ENCODE assay signal across 18 cellular contexts in the genomic region with DNA sequence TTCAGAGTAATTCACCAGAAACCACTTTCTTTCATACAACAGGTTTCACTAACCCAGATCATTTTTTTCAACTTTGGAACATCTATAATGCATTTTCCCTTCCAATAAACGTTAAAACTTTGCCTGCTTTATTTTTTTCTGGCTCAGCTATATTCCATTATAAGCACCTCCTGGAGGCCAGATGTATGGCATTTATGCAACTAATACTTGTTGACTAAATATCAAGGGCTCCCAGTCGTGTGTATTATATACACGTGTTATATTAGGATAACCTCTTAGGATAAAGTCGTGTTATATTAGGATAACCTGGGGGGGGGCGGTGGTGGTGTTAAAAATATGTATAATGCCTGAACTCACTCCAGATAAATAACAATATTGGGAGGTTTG. TPM values are rescaled to one million over a fixed set of nuclear protein-coding genes. Genes with fewer than 3 reads are reported as not detected.
DNase-seq lines count a peak whose midpoint lies in the region; ATAC-seq and TF ChIP-seq lines count a peak whose summit lies in the region.
"Had no signal": no experiment of that assay in that cellular context is flagged by ENCODE, and none has a peak within 500 bp of the region (broad histone marks: within the 10 kb centered on the region; RNA-seq: fewer than 3 reads in every experiment).

No MANE protein-coding gene starts in this region.

- H3K27me3 ChIP-seq in SK-N-SH (ENCODE audit: insufficient read depth) (peaks cover 38% of the 10 kb centered on the region; the same call in 1 of the 2 replicates), skeletal muscle satellite cell (ENCODE audit: control insufficient read depth, insufficient read depth, low read length) (peaks cover 56% of the 10 kb centered on the region), aorta (ENCODE audit: control insufficient read depth in 1 of 2, insufficient read depth in 2 of 2, low read length in 1 of 2) (no peaks in the 10 kb centered on the region), neural progenitor cell (no peaks in the 10 kb centered on the region)
- H3K27me3 ChIP-seq: gastrocnemius medialis had no signal

- H4K20me1 ChIP-seq in SK-N-SH (ENCODE audit: insufficient read depth) (no peaks in the 10 kb centered on the region), neural progenitor cell (ENCODE audit: low read depth) (no peaks in the 10 kb centered on the region)

- no peak overlapping the region for H3K9ac ChIP-seq in SK-N-SH
- H3K9ac ChIP-seq in skeletal muscle satellite cell (ENCODE audit: low read depth, low read length): no peak overlapping the region
- no peak overlapping the region for H3K9ac ChIP-seq in neural progenitor cell

- H3K27ac Mint-ChIP-seq in neural progenitor cell: no peak overlapping the region
- H3K27ac Mint-ChIP-seq: activated naive CD8-positive, alpha-beta T cell treated with anti-CD3 and anti-CD28 coated beads, Interleukin-2, amount 50 U/mL, for 24 hours; natural killer cell had no signal

- H3F3A ChIP-seq in SK-N-SH (replicated peaks; ENCODE audit: insufficient read depth): no peaks in the 10 kb centered on the region
- H3F3A ChIP-seq in neural progenitor cell (ENCODE audit: low read depth): no peaks in the 10 kb centered on the region

- no peaks in the 10 kb centered on the region for H3K9me3 Mint-ChIP-seq in neural progenitor cell
- H3K9me3 Mint-ChIP-seq: activated naive CD8-positive, alpha-beta T cell treated with anti-CD3 and anti-CD28 coated beads, Interleukin-2, amount 50 U/mL, for 24 hours; natural killer cell had no signal

- H3K4me3 ChIP-seq in SK-N-SH (ENCODE audit: low read depth in 2 of 2, low read length in 1 of 2): no peak overlapping the region
- no peak overlapping the region for H3K4me3 ChIP-seq in fibroblast of pulmonary artery (replicated peaks; ENCODE audit: low read depth, low read length)
- no peak overlapping the region for H3K4me3 ChIP-seq in skeletal muscle satellite cell (ENCODE audit: low read length)
- no peak overlapping the region for H3K4me3 ChIP-seq in aorta (ENCODE audit: low read length in 2 of 2)
- H3K4me3 ChIP-seq in neural progenitor cell: no peak overlapping the region
- H3K4me3 ChIP-seq: prostate gland had no signal

- no peak overlapping the region for H3K4me3 Mint-ChIP-seq in neural progenitor cell
- H3K4me3 Mint-ChIP-seq: activated naive CD8-positive, alpha-beta T cell treated with anti-CD3 and anti-CD28 coated beads, Interleukin-2, amount 50 U/mL, for 24 hours; natural killer cell had no signal

- H3K4me2 ChIP-seq in SK-N-SH (peak overlapping the region; percentile 60; the same call in 1 of the 2 replicates), skeletal muscle satellite cell (ENCODE audit: low read length) (peak overlapping the region; percentile 77), neural progenitor cell (no peak overlapping the region)

- no peak overlapping the region for H2AFZ ChIP-seq in SK-N-SH (ENCODE audit: low read depth)
- no peak overlapping the region for H2AFZ ChIP-seq in neural progenitor cell (replicated peaks)

- no peaks in the 10 kb centered on the region for H3K9me2 ChIP-seq in SK-N-SH

- H3K79me2 ChIP-seq in SK-N-SH (ENCODE audit: insufficient read depth) (no peaks in the 10 kb centered on the region), neural progenitor cell (ENCODE audit: low read depth) (no peaks in the 10 kb centered on the region)

- H3K27ac ChIP-seq in SK-N-SH (ENCODE audit: low read depth in 2 of 2, low read length in 1 of 2) (no peak overlapping the region), aorta (ENCODE audit: low read depth in 1 of 2, low read length in 2 of 2) (no peak overlapping the region), neural progenitor cell (no peak overlapping the region)
- H3K27ac ChIP-seq: gastrocnemius medialis, prostate gland, spleen had no signal

- no peaks in the 10 kb centered on the region for H3K9me3 ChIP-seq in SK-N-SH
- no peaks in the 10 kb centered on the region for H3K9me3 ChIP-seq in skeletal muscle satellite cell (replicated peaks; ENCODE audit: low read length)
- no peaks in the 10 kb centered on the region for H3K9me3 ChIP-seq in aorta (ENCODE audit: control insufficient read depth, low read length)
- no peaks in the 10 kb centered on the region for H3K9me3 ChIP-seq in neural progenitor cell (ENCODE audit: low read depth)
- H3K9me3 ChIP-seq: gastrocnemius medialis, prostate gland, spleen had no signal

- TF ChIP-seq RAD21 in SK-N-SH (IDR thresholded peaks at IDR 0.05; ENCODE audit: low read length): no peak

- H3K36me3 Mint-ChIP-seq in neural progenitor cell: no peaks in the 10 kb centered on the region
- H3K36me3 Mint-ChIP-seq: natural killer cell had no signal

- no peak for TF ChIP-seq EP300 in SK-N-SH (IDR thresholded peaks at IDR 0.05; ENCODE audit: borderline replicate concordance in 1 of 2, low read depth in 1 of 2, low read length in 1 of 2)

- 12% methylated on average over 5 of the region's 5 CpGs for WGBS in SK-N-SH (ENCODE audit: low lambda C conversion rate)
- WGBS in aorta, 2 donors: 53 to 54% methylated on average over 5 of the region's 5 CpGs

- no peaks in the 10 kb centered on the region; a peak in 1 of 4 replicates for H3K4me1 ChIP-seq in SK-N-SH (ENCODE audit: control insufficient read depth in 1 of 2, insufficient read depth in 2 of 2, low read depth in 1 of 2, low read length in 1 of 2)
- H3K4me1 ChIP-seq in skeletal muscle satellite cell (ENCODE audit: control insufficient read depth, insufficient read depth, low read length): peaks cover 7% of the 10 kb centered on the region
- no peaks in the 10 kb centered on the region for H3K4me1 ChIP-seq in aorta (ENCODE audit: control insufficient read depth in 1 of 2, insufficient read depth in 2 of 2, low read length in 2 of 2)
- no peaks in the 10 kb centered on the region for H3K4me1 ChIP-seq in neural progenitor cell
- H3K4me1 ChIP-seq: gastrocnemius medialis, prostate gland had no signal

- H3K36me3 ChIP-seq in SK-N-SH (replicated peaks in 1 of 2; ENCODE audit: control insufficient read depth in 1 of 2, insufficient read depth in 2 of 2, low read length in 1 of 2) (no peaks in the 10 kb centered on the region), skeletal muscle satellite cell (ENCODE audit: insufficient read depth, low read length) (no peaks in the 10 kb centered on the region), aorta (ENCODE audit: control insufficient read depth in 1 of 2, insufficient read depth in 2 of 2, low read length in 1 of 2) (no peaks in the 10 kb centered on the region), neural progenitor cell (no peaks in the 10 kb centered on the region)
- H3K36me3 ChIP-seq: gastrocnemius medialis, prostate gland, spleen had no signal

- DNase-seq in NCI-H1694 (lab: John Stamatoyannopoulos, UW): peak; percentile 0
- DNase-seq in NCI-H1694 treated with DMSO at 0.1 percent for 48 hours (lab: John Stamatoyannopoulos, UW): no peak
- no peak for DNase-seq in SK-N-SH
- peak; percentile 2 for DNase-seq in fibroblast of pulmonary artery (ENCODE audit: low read depth)
- DNase-seq in aorta: no peak
- no peak for DNase-seq in neural progenitor cell (ENCODE audit: low spot score)
- DNase-seq: SHP77 treated with DMSO at 0.1 percent for 48 hours had no signal

- intact Hi-C loops in aorta (cut with DNase I): loop anchor here in 1 of 2 donors (5.0 kb wide), 1 partner anchor 1624 kb away; no protein-coding TSS in a partner anchor

- CTCF ChIA-PET in SK-N-SH (lab: Yijun Ruan, JAX): interaction anchor here (0.5 to 3.5 kb wide), 35 partner anchors 8 to 1819 kb away, joined by 3 to 26 read pairs (median 4); no protein-coding TSS in a partner anchor

- POLR2A ChIA-PET in SK-N-SH (lab: Yijun Ruan, JAX): no interaction called here

- ATAC-seq in aorta (ENCODE audit: low FRiP score) (no peak), HG03095 (IDR thresholded peaks at IDR 0.05; ENCODE audit: unreplicated experiment) (no peak)

- TF ChIP-seq CTCF in SK-N-SH (IDR thresholded peaks at IDR 0.05) (no peak), fibroblast of pulmonary artery (IDR thresholded peaks at IDR 0.05; ENCODE audit: low read length, missing control alignments) (no peak), neural progenitor cell (IDR thresholded peaks at IDR 0.05) (no peak)

- peaks cover 4% of the 10 kb centered on the region for H3K4me1 Mint-ChIP-seq in neural progenitor cell
- H3K4me1 Mint-ChIP-seq: activated naive CD8-positive, alpha-beta T cell treated with anti-CD3 and anti-CD28 coated beads, Interleukin-2, amount 50 U/mL, for 24 hours; natural killer cell had no signal

- peaks cover 2% of the 10 kb centered on the region for H3K27me3 Mint-ChIP-seq in neural progenitor cell (ENCODE audit: insufficient read depth, low read depth)

TF ChIP-seq in SK-N-SH, 30 proteins besides CTCF, POLR2A, EP300 and RAD21 (continues in another document):
- TF ChIP-seq ELF1 (IDR thresholded peaks at IDR 0.05): no peak
- TF ChIP-seq EZH2phosphoT487 (IDR thresholded peaks at IDR 0.05; ENCODE audit: borderline replicate concordance, low read depth): no peak
- no peak for TF ChIP-seq POLR2AphosphoS5 (IDR thresholded peaks at IDR 0.05; ENCODE audit: low read depth, low read length)
- TF ChIP-seq CHD2 (IDR thresholded peaks at IDR 0.05; ENCODE audit: low read length, partially characterized antibody): no peak
- no peak for TF ChIP-seq RXRA (IDR thresholded peaks at IDR 0.05; ENCODE audit: borderline replicate concordance, low read depth)
- no peak for TF ChIP-seq MXI1 (IDR thresholded peaks at IDR 0.05; ENCODE audit: low read depth, low read length)
- TF ChIP-seq TAF1 (IDR thresholded peaks at IDR 0.05; ENCODE audit: borderline replicate concordance, low read depth, low read length): no peak

RNA-seq across cellular contexts. Expression of a gene that starts 6.7 kb away (rescaled TPM):
- not detected in 2 replicates for polyA plus RNA-seq in SK-N-SH (2012; rRNA removed)
- under 0.01 TPM in 1 of 2 replicates, not detected in the other for polyA plus RNA-seq in SK-N-SH (2012; cell fraction: cytosol; rRNA removed)
- not detected in 2 replicates for polyA plus RNA-seq in SK-N-SH (2012; cell fraction: nucleus; rRNA removed)
- total RNA-seq in skeletal muscle satellite cell (2012; rRNA removed): not detected in 2 replicates
- total RNA-seq in aorta: not detected
- polyA plus RNA-seq in aorta: not detected
- not detected in 2 replicates for total RNA-seq in neural progenitor cell (ENCODE audit: low replicate concordance)
- total RNA-seq: dermis blood vessel endothelial cell, gastrocnemius medialis, natural killer cell, OCI-LY7, spleen, ureter had no signal
- polyA plus RNA-seq: BJ, spleen had no signal

Comparison
In these comparisons a context has a peak if more than half of its experiments do, and no peak if none do; other contexts are left out.
1. DNase-seq: peak in NCI-H1694 (single experiment) and fibroblast of pulmonary artery (single experiment); none in NCI-H1694 treated with DMSO at 0.1 percent for 48 hours (single experiment), SK-N-SH (single experiment), aorta (0 of 2) and neural progenitor cell (single experiment).